Comparison of ENCODE assay signal across 8 cellular contexts in genomic region chr15:64152507-64153387, GRCh38. TPM values are rescaled to one million over a fixed set of nuclear protein-coding genes. Genes with fewer than 3 reads are reported as not detected.
A peak's percentile ranks its signal among the peaks of the same experiment; 100 is the strongest.
DNase-seq lines count a peak whose midpoint lies in the region; ATAC-seq, FAIRE-seq and TF ChIP-seq lines count a peak whose summit lies in the region.

No MANE protein-coding gene starts in this region.

- peaks cover 4% of the 10 kb centered on the region for H3K9me1 ChIP-seq in K562 (ENCODE audit: control insufficient read depth, insufficient read depth, low read length)

- no peak overlapping the region for H3K4me2 ChIP-seq in K562 (ENCODE audit: insufficient read depth, low read length)

- H3K9me3 ChIP-seq in K562 (replicated peaks; ENCODE audit: control insufficient read depth, insufficient read depth, low read depth, low read length) (no peaks in the 10 kb centered on the region), mucosa of descending colon (no peaks in the 10 kb centered on the region)

- no peaks in the 10 kb centered on the region for H3K79me2 ChIP-seq in K562 (ENCODE audit: control insufficient read depth, insufficient read depth, low read length)

- TF ChIP-seq CTCF in LNCaP clone FGC (IDR thresholded peaks at IDR 0.05; ENCODE audit: control insufficient read depth, extremely low read depth, insufficient read depth) (no peak), K562 (IDR thresholded peaks at IDR 0.05 in 2 of 3, conservative IDR thresholded peaks at IDR 0.05 in 1 of 3; ENCODE audit: insufficient read depth in 2 of 3, low read depth in 1 of 3, low read length in 3 of 3) (no peak), mucosa of descending colon (IDR thresholded peaks at IDR 0.05) (no peak)

- TF ChIP-seq POLR2A in K562 (conservative IDR thresholded peaks at IDR 0.05): no peak

- peak; percentile 68 for DNase-seq in DMS53 (lab: John Stamatoyannopoulos, UW)
- DNase-seq in GM19238 (ENCODE audit: insufficient read length, low spot score): peak; percentile 43
- no peak for DNase-seq in LNCaP clone FGC (ENCODE audit: low read depth)
- no peak for DNase-seq in K562 (ENCODE audit: extremely low read depth in 1 of 4, low spot score in 3 of 4)
- peak in 2 of 3 donors; percentile 19 to 44 for DNase-seq in mucosa of descending colon
- DNase-seq in dedifferentiated amniotic fluid mesenchymal stem cell (ENCODE audit: extremely low spot score): no peak
- DNase-seq in SW480 (ENCODE audit: low spot score): no peak

- H3K4me1 ChIP-seq in K562 (replicated peaks in 1 of 2; ENCODE audit: control insufficient read depth in 2 of 2, insufficient read depth in 2 of 2, low read length in 2 of 2) (peaks cover 16 to 54% of the 10 kb centered on the region in 2 experiments; a peak in 4 of 5 replicates), mucosa of descending colon (ENCODE audit: low read depth) (peaks cover 24% of the 10 kb centered on the region)

- peak overlapping the region in 1 of 2 experiments; percentile 74; a peak in 2 of 4 replicates for H3K9ac ChIP-seq in K562 (ENCODE audit: insufficient read depth in 1 of 2, low read depth in 2 of 2, low read length in 2 of 2)

- no peak for TF ChIP-seq EP300 in K562 (IDR thresholded peaks at IDR 0.05; ENCODE audit: low read length)

- H3K27ac ChIP-seq in K562 (ENCODE audit: extremely low read depth, low read depth, low read length): no peak overlapping the region

- in situ Hi-C loops in K562 (cut with MboI): no loop called here

- no peaks in the 10 kb centered on the region; the same call in 1 of the 2 replicates for H4K20me1 ChIP-seq in K562 (replicated peaks; ENCODE audit: control insufficient read depth, insufficient read depth, low read length)

- intact Hi-C loops in K562 (cut with micrococcal nuclease): loop anchor here (2.0 to 10.0 kb wide), 4 partner anchors 58 to 685 kb away; partner anchors contain the start of gene SNX1
- intact Hi-C loops in mucosa of descending colon (cut with DNase I, micrococcal nuclease): no loop called here

- FAIRE-seq in K562 (lab: Jason Lieb, UNC): no peak

- no peak for TF ChIP-seq RAD21 in K562 (CRISPR knock-in tag; conservative IDR thresholded peaks at IDR 0.05 in 1 of 2, IDR thresholded peaks at IDR 0.05 in 1 of 2)

- no peak overlapping the region for H2AFZ ChIP-seq in K562 (ENCODE audit: low read depth, low read length)

- H3K36me3 ChIP-seq in K562 (ENCODE audit: control insufficient read depth, insufficient read depth, low read length) (peaks cover 32% of the 10 kb centered on the region), mucosa of descending colon (ENCODE audit: low read depth) (peaks cover 7% of the 10 kb centered on the region)

- POLR2A ChIA-PET in K562 (lab: Yijun Ruan, JAX): interaction anchor here (0.6 to 3.3 kb wide), 11 partner anchors 8 to 897 kb away, joined by 3 to 36 read pairs (median 4); partner anchors contain the start of gene PPIB

- WGBS in K562 (ENCODE audit: insufficient coverage, low coverage, missing lambda C conversion rate): 84% methylated on average over 26 of the region's 27 CpGs

- H3K4me3 ChIP-seq in LNCaP clone FGC (ENCODE audit: low read depth, low read length): peak overlapping the region; percentile 70
- no peak overlapping the region for H3K4me3 ChIP-seq in K562
- no peak overlapping the region for H3K4me3 ChIP-seq in mucosa of descending colon

- no peak for ATAC-seq in K562
- ATAC-seq in mucosa of descending colon: peak; percentile 3
- no peak for ATAC-seq in HG02610 (IDR thresholded peaks at IDR 0.05; ENCODE audit: unreplicated experiment)

- TSS peak; percentile 37 for BruUV-seq in K562 (replicated peaks; lab: Mats Ljungman, UMichigan)

- CTCF ChIA-PET in K562 (lab: Yijun Ruan, JAX; ENCODE audit: low intra/inter-chr PET ratio): no interaction called here

- H3K27me3 ChIP-seq in K562 (ENCODE audit: control insufficient read depth in 2 of 2, insufficient read depth in 2 of 2, low read length in 2 of 2): no peaks in the 10 kb centered on the region

RNA-seq across cellular contexts. Expression of gene SNX22, which starts 1.2 kb away (rescaled TPM):
- 2.8 and 8.7 TPM in 2 replicates for total RNA-seq in K562 (2011; cell fraction: chromatin; rRNA removed; ENCODE audit: low replicate concordance)
- total RNA-seq in K562 (2011; cell fraction: nucleolus; rRNA removed): 8.5 and 10.3 TPM in 2 replicates
- total RNA-seq in K562 (2011; cell fraction: nucleoplasm; rRNA removed): 4.7 and 5.8 TPM in 2 replicates
- total RNA-seq in K562 (2014; rRNA removed) (2.1 and 2.3 TPM in 2 replicates), K562 (2014; rRNA removed; fragmentation: Illumina TruSeq; extraction: Trizol) (0.99 and 1.2 TPM in 2 replicates), K562 (2015; rRNA removed; fragmentation: Illumina TruSeq; extraction: Trizol) (1.1 and 1.2 TPM in 2 replicates), K562 (2021) (1.8 and 3.0 TPM in 2 replicates), mucosa of descending colon (under 1 TPM; 0.29 to 0.35 (median 0.29) TPM)
- polyA plus RNA-seq in K562 (2011; rRNA removed) (0.89 and 0.91 TPM in 2 replicates), K562 (2014; fragmentation: Illumina TruSeq; extraction: Trizol) (0.98 and 1.3 TPM in 2 replicates), K562 (2014; fragmentation: Nextera tagmentation; extraction: Ambion mirVana) (1 to 10 TPM; 2.0 TPM), K562 (2014; rRNA removed) (1.7 and 2.0 TPM in 2 replicates)
- 0.52 and 2.0 TPM in 2 replicates for polyA plus RNA-seq in K562 (2011; cell fraction: cytosol; rRNA removed)
- 4.2 and 8.3 TPM in 2 replicates for polyA plus RNA-seq in K562 (2011; cell fraction: nucleus; rRNA removed)
- polyA plus RNA-seq in K562 (2012): 2.1 and 2.4 TPM in 2 replicates
- polyA minus RNA-seq in K562 (2011; rRNA and poly(A)+ RNA removed): 0.84 and 1.3 TPM in 2 replicates
- polyA minus RNA-seq in K562 (2011; cell fraction: cytosol; rRNA and poly(A)+ RNA removed): 0.67 and 0.73 TPM in 2 replicates
- 4.8 and 5.0 TPM in 2 replicates for polyA minus RNA-seq in K562 (2011; cell fraction: nucleus; rRNA and poly(A)+ RNA removed)

RNA-seq across cellular contexts. Expression of gene PPIB, which starts 10.1 kb away (rescaled TPM):
- total RNA-seq in K562 (2011; cell fraction: chromatin; rRNA removed; ENCODE audit: low replicate concordance): 284 and 466 TPM in 2 replicates
- total RNA-seq in K562 (2011; cell fraction: nucleolus; rRNA removed): 746 and 824 TPM in 2 replicates
- 510 and 682 TPM in 2 replicates for total RNA-seq in K562 (2011; cell fraction: nucleoplasm; rRNA removed)
- 381 and 402 TPM in 2 replicates for total RNA-seq in K562 (2014; rRNA removed)
- total RNA-seq in K562 (2014; rRNA removed; fragmentation: Illumina TruSeq; extraction: Trizol): 258 and 306 TPM in 2 replicates
- total RNA-seq in K562 (2015; rRNA removed; fragmentation: Illumina TruSeq; extraction: Trizol): 403 and 418 TPM in 2 replicates
- total RNA-seq in K562 (2021): 374 and 413 TPM in 2 replicates
- polyA plus RNA-seq in K562 (2011; rRNA removed): 410 and 460 TPM in 2 replicates
- 455 and 489 TPM in 2 replicates for polyA plus RNA-seq in K562 (2011; cell fraction: cytosol; rRNA removed)
- polyA plus RNA-seq in K562 (2011; cell fraction: nucleus; rRNA removed): 136 and 186 TPM in 2 replicates
- 450 and 660 TPM in 2 replicates for polyA plus RNA-seq in K562 (2012)
- 535 and 580 TPM in 2 replicates for polyA plus RNA-seq in K562 (2014; fragmentation: Illumina TruSeq; extraction: Trizol)
- polyA plus RNA-seq in K562 (2014; fragmentation: Nextera tagmentation; extraction: Ambion mirVana): 100 to 1,000 TPM; 652 to 746 TPM
- 419 and 439 TPM in 2 replicates for polyA plus RNA-seq in K562 (2014; rRNA removed)
- polyA minus RNA-seq in K562 (2011; rRNA and poly(A)+ RNA removed): 325 and 372 TPM in 2 replicates
- 155 and 164 TPM in 2 replicates for polyA minus RNA-seq in K562 (2011; cell fraction: cytosol; rRNA and poly(A)+ RNA removed)
- polyA minus RNA-seq in K562 (2011; cell fraction: nucleus; rRNA and poly(A)+ RNA removed): 27.5 and 54.3 TPM in 2 replicates
- total RNA-seq in mucosa of descending colon: 100 to 1,000 TPM; 207 to 396 (median 239) TPM

RNA-seq across cellular contexts. Expression of gene SNX1, which starts 57.0 kb away (rescaled TPM):
- 111 and 159 TPM in 2 replicates for total RNA-seq in K562 (2011; cell fraction: chromatin; rRNA removed; ENCODE audit: low replicate concordance)
- total RNA-seq in K562 (2011; cell fraction: nucleolus; rRNA removed): 71.4 and 72.4 TPM in 2 replicates
- total RNA-seq in K562 (2011; cell fraction: nucleoplasm; rRNA removed): 79.0 and 93.2 TPM in 2 replicates
- total RNA-seq in K562 (2014; rRNA removed) (29.0 and 41.7 TPM in 2 replicates), K562 (2014; rRNA removed; fragmentation: Illumina TruSeq; extraction: Trizol) (51.0 and 56.4 TPM in 2 replicates), K562 (2015; rRNA removed; fragmentation: Illumina TruSeq; extraction: Trizol) (57.5 and 59.9 TPM in 2 replicates), K562 (2021) (94.0 and 105 TPM in 2 replicates), mucosa of descending colon (100 to 1,000 TPM; 110 to 122 (median 118) TPM)
- polyA plus RNA-seq in K562 (2011; rRNA removed) (68.8 and 76.2 TPM in 2 replicates), K562 (2014; fragmentation: Illumina TruSeq; extraction: Trizol) (81.8 and 87.8 TPM in 2 replicates), K562 (2014; fragmentation: Nextera tagmentation; extraction: Ambion mirVana) (10 to 100 TPM; 11.0 to 18.6 TPM), K562 (2014; rRNA removed) (84.5 and 91.6 TPM in 2 replicates)
- polyA plus RNA-seq in K562 (2011; cell fraction: cytosol; rRNA removed): 46.1 and 50.8 TPM in 2 replicates
- 87.7 and 120 TPM in 2 replicates for polyA plus RNA-seq in K562 (2011; cell fraction: nucleus; rRNA removed)
- polyA plus RNA-seq in K562 (2012): 55.3 and 59.0 TPM in 2 replicates
- 54.5 and 59.3 TPM in 2 replicates for polyA minus RNA-seq in K562 (2011; rRNA and poly(A)+ RNA removed)
- 26.2 and 36.9 TPM in 2 replicates for polyA minus RNA-seq in K562 (2011; cell fraction: cytosol; rRNA and poly(A)+ RNA removed)
- 29.8 and 37.3 TPM in 2 replicates for polyA minus RNA-seq in K562 (2011; cell fraction: nucleus; rRNA and poly(A)+ RNA removed)

RNA-seq across cellular contexts. Expression of gene CIAO2A, which starts 59.1 kb away (rescaled TPM):
- 15.6 and 44.0 TPM in 2 replicates for total RNA-seq in K562 (2011; cell fraction: chromatin; rRNA removed; ENCODE audit: low replicate concordance)
- 20.5 and 22.0 TPM in 2 replicates for total RNA-seq in K562 (2011; cell fraction: nucleolus; rRNA removed)
- 45.9 and 58.2 TPM in 2 replicates for total RNA-seq in K562 (2011; cell fraction: nucleoplasm; rRNA removed)
- total RNA-seq in K562 (2014; rRNA removed) (275 and 313 TPM in 2 replicates), K562 (2014; rRNA removed; fragmentation: Illumina TruSeq; extraction: Trizol) (251 and 275 TPM in 2 replicates), K562 (2015; rRNA removed; fragmentation: Illumina TruSeq; extraction: Trizol) (287 and 321 TPM in 2 replicates), K562 (2021) (161 and 181 TPM in 2 replicates), mucosa of descending colon (10 to 100 TPM; 49.7 to 94.5 (median 78.9) TPM)
- polyA plus RNA-seq in K562 (2011; rRNA removed) (189 and 280 TPM in 2 replicates), K562 (2014; fragmentation: Illumina TruSeq; extraction: Trizol) (223 and 243 TPM in 2 replicates), K562 (2014; fragmentation: Nextera tagmentation; extraction: Ambion mirVana) (100 to 1,000 TPM; 354 to 408 TPM), K562 (2014; rRNA removed) (381 and 429 TPM in 2 replicates)
- 54.1 and 108 TPM in 2 replicates for polyA plus RNA-seq in K562 (2011; cell fraction: cytosol; rRNA removed)
- polyA plus RNA-seq in K562 (2011; cell fraction: nucleus; rRNA removed): 34.6 and 53.7 TPM in 2 replicates
- 167 and 221 TPM in 2 replicates for polyA plus RNA-seq in K562 (2012)
- polyA minus RNA-seq in K562 (2011; rRNA and poly(A)+ RNA removed): 45.9 and 50.0 TPM in 2 replicates
- polyA minus RNA-seq in K562 (2011; cell fraction: cytosol; rRNA and poly(A)+ RNA removed): 23.8 and 27.5 TPM in 2 replicates
- 14.0 and 25.8 TPM in 2 replicates for polyA minus RNA-seq in K562 (2011; cell fraction: nucleus; rRNA and poly(A)+ RNA removed)

Comparison
In these comparisons a context has a peak if more than half of its experiments do, and no peak if none do; other contexts are left out.
1. DNase-seq: peak in DMS53 (single experiment), GM19238 (single experiment) and mucosa of descending colon (2 of 3); none in LNCaP clone FGC (single experiment), K562 (0 of 4), dedifferentiated amniotic fluid mesenchymal stem cell (single experiment) and SW480 (single experiment).